ENCODE assay signal across 18 cellular contexts in the genomic region with DNA sequence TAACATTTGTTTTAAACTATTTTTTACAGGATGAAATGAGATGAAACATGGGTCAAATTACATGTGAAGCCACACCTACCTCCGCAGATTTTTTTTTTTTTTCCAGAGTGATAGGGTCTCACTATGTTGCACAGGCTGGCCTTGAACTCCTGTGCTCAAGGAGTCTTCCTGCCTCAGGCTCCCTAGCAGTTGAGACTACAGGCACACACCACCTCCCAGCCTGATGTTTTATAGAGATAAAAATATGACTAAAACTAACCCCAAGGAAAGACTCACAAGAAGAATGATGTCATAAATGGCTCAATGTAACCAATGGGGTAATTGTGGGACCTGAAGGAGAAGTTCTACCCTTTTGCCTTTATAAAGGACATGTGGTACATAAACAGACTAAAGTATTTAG. TPM values are rescaled to one million over a fixed set of nuclear protein-coding genes. Genes with fewer than 3 reads are reported as not detected.
DNase-seq lines count a peak whose midpoint lies in the region; TF ChIP-seq lines count a peak whose summit lies in the region.
"Had no signal": no experiment of that assay in that cellular context is flagged by ENCODE, and none has a peak within 500 bp of the region (broad histone marks: within the 10 kb centered on the region; RNA-seq: fewer than 3 reads in every experiment).

No MANE protein-coding gene starts in this region.

- DNase-seq in SK-N-MC (ENCODE audit: low read depth, low spot score) (no peak), erythroblast (lab: John Stamatoyannopoulos, UW) (peak; percentile 44 to 57), middle frontal gyrus (ENCODE audit: extremely low spot score, low spot score) (no peak), NCI-H146 treated with DMSO at 0.1 percent for 48 hours (lab: John Stamatoyannopoulos, UW; ENCODE audit: unreplicated experiment) (no peak), PC-9 (no peak)
- DNase-seq: C1 segment of cervical spinal cord; Caco-2; CD4-positive, CD25-positive, alpha-beta regulatory T cell; CD8-positive, alpha-beta T cell; DMS153; DND-41; GDM1; H9; HFFc6 had no signal

- H3K27me3 ChIP-seq in PC-9 (ENCODE audit: insufficient read depth, low read depth): no peaks in the 10 kb centered on the region

- TF ChIP-seq POLR2A in erythroblast (IDR thresholded peaks at IDR 0.05; ENCODE audit: low read length): no peak

- H3K4me3 ChIP-seq in HEK293 (ENCODE audit: low read depth, low read length) (no peak overlapping the region), SK-N-MC (no peak overlapping the region), PC-9 (no peak overlapping the region)
- H3K4me3 ChIP-seq: GM12878, GM23338 had no signal

- no TSS peak for BruUV-seq in PC-9 (replicated peaks; lab: Mats Ljungman, UMichigan)

- H3K9ac ChIP-seq in SK-N-MC (ENCODE audit: insufficient read length): peak overlapping the region; percentile 4

- H3K9me3 ChIP-seq in HEK293 (ENCODE audit: control insufficient read depth, insufficient read depth, low read depth, low read length): no peaks in the 10 kb centered on the region
- no peaks in the 10 kb centered on the region for H3K9me3 ChIP-seq in SK-N-MC (ENCODE audit: low read depth, low read length)
- H3K9me3 ChIP-seq in PC-9 (ENCODE audit: insufficient read depth, low read depth): no peaks in the 10 kb centered on the region
- H3K9me3 ChIP-seq: Caco-2 had no signal

- TF ChIP-seq CTCF in HEK293 (tag by site-specific recombination; IDR thresholded peaks at IDR 0.05) (no peak), PC-9 (conservative IDR thresholded peaks at IDR 0.05) (no peak)

- no peaks in the 10 kb centered on the region for H3K4me1 ChIP-seq in HEK293 (ENCODE audit: control insufficient read depth, insufficient read depth, low read length)
- H3K4me1 ChIP-seq in PC-9 (replicated peaks; ENCODE audit: insufficient read depth): no peaks in the 10 kb centered on the region

- H3K4me2 ChIP-seq in PC-9: no peak overlapping the region
- H3K4me2 ChIP-seq: GM23338 had no signal

- no peak overlapping the region for H2AFZ ChIP-seq in PC-9
- H2AFZ ChIP-seq: GM23338 had no signal

- H3K36me3 ChIP-seq in HEK293 (ENCODE audit: control insufficient read depth in 2 of 2, insufficient read depth in 1 of 2, low read length in 2 of 2) (no peaks in the 10 kb centered on the region), SK-N-MC (ENCODE audit: insufficient read depth, low read length) (peaks cover 7% of the 10 kb centered on the region), PC-9 (ENCODE audit: low read depth) (no peaks in the 10 kb centered on the region)

- no peaks in the 10 kb centered on the region for H3K9me2 ChIP-seq in PC-9 (ENCODE audit: insufficient read depth)

- no peaks in the 10 kb centered on the region for H4K20me1 ChIP-seq in PC-9 (ENCODE audit: insufficient read depth)

- H3K79me2 ChIP-seq in PC-9 (ENCODE audit: low read depth): no peaks in the 10 kb centered on the region

- POLR2A ChIA-PET in HEK293 (lab: Yijun Ruan, JAX): no interaction called here
- POLR2A ChIA-PET in PC-9 (lab: Charles Lee; ENCODE audit: unreplicated experiment): no interaction called here

- H3F3A ChIP-seq in PC-9 (ENCODE audit: insufficient read depth, low read depth): no peaks in the 10 kb centered on the region

- no peak overlapping the region for H3K27ac ChIP-seq in HEK293 (ENCODE audit: extremely low read depth, low read depth, low read length)
- H3K27ac ChIP-seq in SK-N-MC: peak overlapping the region; percentile 90
- no peak overlapping the region for H3K27ac ChIP-seq in PC-9

- CTCF ChIA-PET in HEK293 (lab: Yijun Ruan, JAX) (no interaction called here), PC-9 (lab: Charles Lee) (no interaction called here)

- intact Hi-C loops in PC-9 (cut with micrococcal nuclease; ENCODE audit: unreplicated experiment): no loop called here

TF ChIP-seq in HEK293, 187 proteins besides CTCF, POLR2A, EP300 and RAD21:
- TF ChIP-seq, protein P1, sequence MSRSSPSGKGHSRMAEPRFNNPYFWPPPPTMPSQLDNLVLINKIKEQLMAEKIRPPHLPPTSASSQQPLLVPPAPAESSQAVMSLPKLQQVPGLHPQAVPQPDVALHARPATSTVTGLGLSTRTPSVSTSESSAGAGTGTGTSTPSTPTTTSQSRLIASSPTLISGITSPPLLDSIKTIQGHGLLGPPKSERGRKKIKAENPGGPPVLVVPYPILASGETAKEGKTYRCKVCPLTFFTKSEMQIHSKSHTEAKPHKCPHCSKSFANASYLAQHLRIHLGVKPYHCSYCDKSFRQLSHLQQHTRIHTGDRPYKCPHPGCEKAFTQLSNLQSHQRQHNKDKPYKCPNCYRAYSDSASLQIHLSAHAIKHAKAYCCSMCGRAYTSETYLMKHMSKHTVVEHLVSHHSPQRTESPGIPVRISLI (tag by site-specific recombination; IDR thresholded peaks at IDR 0.05): no peak
- TF ChIP-seq, protein P2, sequence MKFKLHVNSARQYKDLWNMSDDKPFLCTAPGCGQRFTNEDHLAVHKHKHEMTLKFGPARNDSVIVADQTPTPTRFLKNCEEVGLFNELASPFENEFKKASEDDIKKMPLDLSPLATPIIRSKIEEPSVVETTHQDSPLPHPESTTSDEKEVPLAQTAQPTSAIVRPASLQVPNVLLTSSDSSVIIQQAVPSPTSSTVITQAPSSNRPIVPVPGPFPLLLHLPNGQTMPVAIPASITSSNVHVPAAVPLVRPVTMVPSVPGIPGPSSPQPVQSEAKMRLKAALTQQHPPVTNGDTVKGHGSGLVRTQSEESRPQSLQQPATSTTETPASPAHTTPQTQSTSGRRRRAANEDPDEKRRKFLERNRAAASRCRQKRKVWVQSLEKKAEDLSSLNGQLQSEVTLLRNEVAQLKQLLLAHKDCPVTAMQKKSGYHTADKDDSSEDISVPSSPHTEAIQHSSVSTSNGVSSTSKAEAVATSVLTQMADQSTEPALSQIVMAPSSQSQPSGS (tag by site-specific recombination; IDR thresholded peaks at IDR 0.05; ENCODE audit: low read depth): 0 out of 2 replicates have a peak, but pooled peaks have one; percentile 29

RNA-seq across cellular contexts. Expression of a gene that starts 52.3 kb away (rescaled TPM):
- total RNA-seq in PC-9 (2021): 4.6 and 5.1 TPM in 2 replicates
- total RNA-seq: A172; CD8-positive, alpha-beta T cell; H9 had no signal

Comparison
In these comparisons a context has a peak if more than half of its experiments do, and no peak if none do; other contexts are left out.
1. DNase-seq: peak in erythroblast (2 of 2); none in SK-N-MC (single experiment), middle frontal gyrus (single experiment), NCI-H146 treated with DMSO at 0.1 percent for 48 hours (single experiment) and PC-9 (0 of 2).